ENCODE assay signal across 18 cellular contexts in genomic region chr11:35649984-35650383, GRCh38. TPM values are rescaled to one million over a fixed set of nuclear protein-coding genes. Genes with fewer than 3 reads are reported as not detected.
DNase-seq lines count a peak whose midpoint lies in the region; ATAC-seq, FAIRE-seq and TF ChIP-seq lines count a peak whose summit lies in the region.
"Had no signal": no experiment of that assay in that cellular context is flagged by ENCODE, and none has a peak within 500 bp of the region (broad histone marks: within the 10 kb centered on the region; RNA-seq: fewer than 3 reads in every experiment).

No MANE protein-coding gene starts in this region.

- H3K79me2 ChIP-seq in astrocyte (ENCODE audit: insufficient read depth, low read length): no peaks in the 10 kb centered on the region

- no peak overlapping the region for H3K27ac ChIP-seq in astrocyte (ENCODE audit: low read depth, low read length)
- H3K27ac ChIP-seq: coronary artery, esophagus muscularis mucosa, sigmoid colon, upper lobe of right lung had no signal

- POLR2A ChIA-PET in activated CD8-positive, alpha-beta T cell treated with anti-CD3 and anti-CD28 coated beads for 36 hours (lab: Charles Lee): no interaction called here
- POLR2A ChIA-PET in activated CD8-positive, alpha-beta T cell treated with anti-CD3 and anti-CD28 coated beads, Interleukin-2, amount 10 ng/mL, durations not matched to agents 7 days and 5 days (lab: Charles Lee): no interaction called here

- TF ChIP-seq CTCF in activated CD8-positive, alpha-beta T cell treated with anti-CD3 and anti-CD28 coated beads for 36 hours (IDR thresholded peaks at IDR 0.05): no peak
- no peak for TF ChIP-seq CTCF in astrocyte (IDR thresholded peaks at IDR 0.05; ENCODE audit: insufficient read depth, low read depth, low read length)

- peak; percentile 36 for FAIRE-seq in H54 (lab: Jason Lieb, UNC)
- peak; percentile 50 for FAIRE-seq in astrocyte (lab: Jason Lieb, UNC)
- no peak for FAIRE-seq in HTR-8/SVneo (lab: Jason Lieb, UNC)

- ATAC-seq in activated CD8-positive, alpha-beta T cell treated with anti-CD3 and anti-CD28 coated beads for 36 hours: peak; percentile 56
- ATAC-seq in activated CD8-positive, alpha-beta T cell treated with anti-CD3 and anti-CD28 coated beads, Interleukin-2, amount 10 ng/mL, durations not matched to agents 7 days and 5 days: no peak
- no peak for ATAC-seq in GM19324 (IDR thresholded peaks at IDR 0.05; ENCODE audit: low FRiP score, unreplicated experiment)
- ATAC-seq in HG03097 (IDR thresholded peaks at IDR 0.05; ENCODE audit: low FRiP score, unreplicated experiment): no peak
- ATAC-seq: stimulated activated memory B cell treated with anti-CD40 and anti-IgM and Interleukin-4, amounts not matched to agents 10 μg/mL and 1 μg/mL and 100 μg/mL, for 72 hours; upper lobe of right lung had no signal

- intact Hi-C loops in activated CD8-positive, alpha-beta T cell treated with anti-CD3 and anti-CD28 coated beads for 36 hours (cut with micrococcal nuclease): no loop called here

- H3K4me3 ChIP-seq in astrocyte (ENCODE audit: insufficient read depth, low read depth, low read length): no peak overlapping the region
- H3K4me3 ChIP-seq: coronary artery, esophagus muscularis mucosa, sigmoid colon, upper lobe of right lung had no signal

- no peak overlapping the region for H3K27ac Mint-ChIP-seq in activated CD8-positive, alpha-beta T cell treated with anti-CD3 and anti-CD28 coated beads for 36 hours
- no peak overlapping the region for H3K27ac Mint-ChIP-seq in activated CD8-positive, alpha-beta T cell treated with anti-CD3 and anti-CD28 coated beads, Interleukin-2, amount 10 ng/mL, durations not matched to agents 7 days and 5 days
- no peak overlapping the region for H3K27ac Mint-ChIP-seq in astrocyte (ENCODE audit: unreplicated experiment)
- H3K27ac Mint-ChIP-seq: stimulated activated memory B cell treated with anti-CD40 and anti-IgM and Interleukin-4, amounts not matched to agents 10 μg/mL and 1 μg/mL and 100 μg/mL, for 72 hours had no signal

- peak; percentile 6 for DNase-seq in activated CD8-positive, alpha-beta T cell treated with anti-CD3 and anti-CD28 coated beads for 36 hours
- no peak for DNase-seq in activated CD8-positive, alpha-beta T cell treated with anti-CD3 and anti-CD28 coated beads, Interleukin-2, amount 10 ng/mL, durations not matched to agents 7 days and 5 days
- DNase-seq in H54 (ENCODE audit: insufficient read length, low spot score) (no peak), astrocyte (ENCODE audit: low read depth) (peak; percentile 68), iris pigment epithelial cell (ENCODE audit: low read depth) (peak; percentile 90), HTR-8/SVneo (ENCODE audit: insufficient read length, low spot score) (no peak)
- DNase-seq: amygdala, GDM1, hippocampal formation, NCI-H2171, occipital lobe, sigmoid colon, upper lobe of right lung had no signal

- TF ChIP-seq POLR2A in H54 (IDR thresholded peaks at IDR 0.05; ENCODE audit: low read depth, low read length): no peak

- peaks cover 23% of the 10 kb centered on the region for H3K27me3 Mint-ChIP-seq in activated CD8-positive, alpha-beta T cell treated with anti-CD3 and anti-CD28 coated beads for 36 hours
- peaks cover 23% of the 10 kb centered on the region for H3K27me3 Mint-ChIP-seq in activated CD8-positive, alpha-beta T cell treated with anti-CD3 and anti-CD28 coated beads, Interleukin-2, amount 10 ng/mL, durations not matched to agents 7 days and 5 days (ENCODE audit: low read depth)
- H3K27me3 Mint-ChIP-seq in astrocyte (ENCODE audit: low read depth, unreplicated experiment): no peaks in the 10 kb centered on the region

- H3K4me1 Mint-ChIP-seq in activated CD8-positive, alpha-beta T cell treated with anti-CD3 and anti-CD28 coated beads for 36 hours (ENCODE audit: low read depth): no peaks in the 10 kb centered on the region
- H3K4me1 Mint-ChIP-seq in activated CD8-positive, alpha-beta T cell treated with anti-CD3 and anti-CD28 coated beads, Interleukin-2, amount 10 ng/mL, durations not matched to agents 7 days and 5 days (ENCODE audit: low read depth): no peaks in the 10 kb centered on the region
- H3K4me1 Mint-ChIP-seq in astrocyte (ENCODE audit: low read depth, unreplicated experiment): peaks cover 7% of the 10 kb centered on the region
- H3K4me1 Mint-ChIP-seq: stimulated activated memory B cell treated with anti-CD40 and anti-IgM and Interleukin-4, amounts not matched to agents 10 μg/mL and 1 μg/mL and 100 μg/mL, for 72 hours had no signal

- H2AFZ ChIP-seq in astrocyte (ENCODE audit: low read depth, low read length): no peak overlapping the region

- H3K9ac ChIP-seq in astrocyte (ENCODE audit: low read length): no peak overlapping the region

- H3K36me3 Mint-ChIP-seq in activated CD8-positive, alpha-beta T cell treated with anti-CD3 and anti-CD28 coated beads for 36 hours (ENCODE audit: low read depth): no peaks in the 10 kb centered on the region
- H3K36me3 Mint-ChIP-seq in activated CD8-positive, alpha-beta T cell treated with anti-CD3 and anti-CD28 coated beads, Interleukin-2, amount 10 ng/mL, durations not matched to agents 7 days and 5 days (ENCODE audit: low read depth): no peaks in the 10 kb centered on the region
- H3K36me3 Mint-ChIP-seq in astrocyte (ENCODE audit: low read depth, unreplicated experiment): peaks cover 3% of the 10 kb centered on the region
- H3K36me3 Mint-ChIP-seq: stimulated activated memory B cell treated with anti-CD40 and anti-IgM and Interleukin-4, amounts not matched to agents 10 μg/mL and 1 μg/mL and 100 μg/mL, for 72 hours had no signal

- H3K36me3 ChIP-seq in astrocyte (ENCODE audit: insufficient read depth, low read length): no peaks in the 10 kb centered on the region
- H3K36me3 ChIP-seq: esophagus muscularis mucosa, sigmoid colon, upper lobe of right lung had no signal

- H3K4me1 ChIP-seq in astrocyte (ENCODE audit: insufficient read depth, low read length): no peaks in the 10 kb centered on the region
- H3K4me1 ChIP-seq: esophagus muscularis mucosa, sigmoid colon, upper lobe of right lung had no signal

- H3K9me3 ChIP-seq in astrocyte (ENCODE audit: insufficient read depth, low read depth, low read length): no peaks in the 10 kb centered on the region
- H3K9me3 ChIP-seq: esophagus muscularis mucosa, sigmoid colon, upper lobe of right lung had no signal

- no peaks in the 10 kb centered on the region for H3K9me3 Mint-ChIP-seq in activated CD8-positive, alpha-beta T cell treated with anti-CD3 and anti-CD28 coated beads for 36 hours
- H3K9me3 Mint-ChIP-seq in activated CD8-positive, alpha-beta T cell treated with anti-CD3 and anti-CD28 coated beads, Interleukin-2, amount 10 ng/mL, durations not matched to agents 7 days and 5 days (ENCODE audit: insufficient read depth): no peaks in the 10 kb centered on the region
- H3K9me3 Mint-ChIP-seq in astrocyte (ENCODE audit: unreplicated experiment): no peaks in the 10 kb centered on the region
- H3K9me3 Mint-ChIP-seq: stimulated activated memory B cell treated with anti-CD40 and anti-IgM and Interleukin-4, amounts not matched to agents 10 μg/mL and 1 μg/mL and 100 μg/mL, for 72 hours had no signal

- no peaks in the 10 kb centered on the region for H3K27me3 ChIP-seq in astrocyte (ENCODE audit: insufficient read depth, low read length)
- H3K27me3 ChIP-seq: esophagus muscularis mucosa, upper lobe of right lung had no signal

- CTCF ChIA-PET in activated CD8-positive, alpha-beta T cell treated with anti-CD3 and anti-CD28 coated beads for 36 hours (lab: Charles Lee): interaction anchor here (1.6 kb wide), 1 partner anchor 172 kb away, joined by 6 read pairs; no protein-coding TSS in a partner anchor
- CTCF ChIA-PET in activated CD8-positive, alpha-beta T cell treated with anti-CD3 and anti-CD28 coated beads, Interleukin-2, amount 10 ng/mL, durations not matched to agents 7 days and 5 days (lab: Charles Lee): no interaction called here

- H3K4me2 ChIP-seq in astrocyte (ENCODE audit: low read length): no peak overlapping the region

- H4K20me1 ChIP-seq in astrocyte (ENCODE audit: insufficient read depth, low read length): no peaks in the 10 kb centered on the region

- no peak overlapping the region for H3K4me3 Mint-ChIP-seq in activated CD8-positive, alpha-beta T cell treated with anti-CD3 and anti-CD28 coated beads for 36 hours
- no peak overlapping the region for H3K4me3 Mint-ChIP-seq in activated CD8-positive, alpha-beta T cell treated with anti-CD3 and anti-CD28 coated beads, Interleukin-2, amount 10 ng/mL, durations not matched to agents 7 days and 5 days
- no peak overlapping the region for H3K4me3 Mint-ChIP-seq in astrocyte (ENCODE audit: unreplicated experiment)
- H3K4me3 Mint-ChIP-seq: stimulated activated memory B cell treated with anti-CD40 and anti-IgM and Interleukin-4, amounts not matched to agents 10 μg/mL and 1 μg/mL and 100 μg/mL, for 72 hours had no signal

RNA-seq across cellular contexts. Expression of gene TRIM44, which starts 12.6 kb away (rescaled TPM):
- 10 to 100 TPM; 37.4 to 40.1 TPM for total RNA-seq in activated CD8-positive, alpha-beta T cell treated with anti-CD3 and anti-CD28 coated beads for 36 hours
- 10 to 100 TPM; 33.8 to 34.5 TPM for total RNA-seq in activated CD8-positive, alpha-beta T cell treated with anti-CD3 and anti-CD28 coated beads, Interleukin-2, amount 10 ng/mL, durations not matched to agents 7 days and 5 days
- 61.0 and 62.4 TPM in 2 replicates for total RNA-seq in astrocyte

RNA-seq across cellular contexts. Expression of gene FJX1, which starts 31.7 kb away (rescaled TPM):
- 1 to 10 TPM; 1.4 to 2.1 TPM for total RNA-seq in activated CD8-positive, alpha-beta T cell treated with anti-CD3 and anti-CD28 coated beads for 36 hours
- under 1 TPM; 0.11 to 0.39 TPM for total RNA-seq in activated CD8-positive, alpha-beta T cell treated with anti-CD3 and anti-CD28 coated beads, Interleukin-2, amount 10 ng/mL, durations not matched to agents 7 days and 5 days
- 47.9 and 50.2 TPM in 2 replicates for total RNA-seq in astrocyte

Comparison
In these comparisons a context has a peak if more than half of its experiments do, and no peak if none do; other contexts are left out.
1. DNase-seq: peak in activated CD8-positive, alpha-beta T cell treated with anti-CD3 and anti-CD28 coated beads for 36 hours (single experiment), astrocyte (single experiment) and iris pigment epithelial cell (single experiment); none in activated CD8-positive, alpha-beta T cell treated with anti-CD3 and anti-CD28 coated beads, Interleukin-2, amount 10 ng/mL, durations not matched to agents 7 days and 5 days (single experiment), H54 (single experiment) and HTR-8/SVneo (single experiment).
2. RNA of gene FJX1, which starts 31.7 kb away (total RNA-seq): 47.9 to 50.2 TPM in astrocyte; 1.4 to 2.1 TPM in activated CD8-positive, alpha-beta T cell treated with anti-CD3 and anti-CD28 coated beads for 36 hours and 0.11 to 0.39 TPM in activated CD8-positive, alpha-beta T cell treated with anti-CD3 and anti-CD28 coated beads, Interleukin-2, amount 10 ng/mL, durations not matched to agents 7 days and 5 days; every median in the first group is over 10 times any median in the second.